Comparison of ENCODE assay signal across 9 cellular contexts in genomic region chr22:19501897-19502447, GRCh38. TPM values are rescaled to one million over a fixed set of nuclear protein-coding genes. Genes with fewer than 3 reads are reported as not detected.
"Had no signal": no experiment of that assay in that cellular context is flagged by ENCODE, and none has a peak within 500 bp of the region (broad histone marks: within the 10 kb centered on the region; RNA-seq: fewer than 3 reads in every experiment).

No MANE protein-coding gene starts in this region.

- FAIRE-seq: HTR-8/SVneo had no signal

- DNase-seq: GM23248, GOT3, H7, IMR-90, KBM-7 had no signal

- H3K4me3 ChIP-seq: GM23248, HAP-1 had no signal

- H3K27ac ChIP-seq: GM23248 had no signal

- H2AFZ ChIP-seq: GM23248 had no signal

- H3K9me3 ChIP-seq: HAP-1 had no signal

- H3K9ac ChIP-seq: GM23248 had no signal

- H3K4me1 ChIP-seq: HAP-1 had no signal

RNA-seq across cellular contexts. Expression of gene CLDN5, which starts 22.2 kb away (rescaled TPM):
- total RNA-seq: GM23248, H4, HT-29 had no signal
- polyA plus RNA-seq: GM23248 had no signal
